In the genomic region with DNA sequence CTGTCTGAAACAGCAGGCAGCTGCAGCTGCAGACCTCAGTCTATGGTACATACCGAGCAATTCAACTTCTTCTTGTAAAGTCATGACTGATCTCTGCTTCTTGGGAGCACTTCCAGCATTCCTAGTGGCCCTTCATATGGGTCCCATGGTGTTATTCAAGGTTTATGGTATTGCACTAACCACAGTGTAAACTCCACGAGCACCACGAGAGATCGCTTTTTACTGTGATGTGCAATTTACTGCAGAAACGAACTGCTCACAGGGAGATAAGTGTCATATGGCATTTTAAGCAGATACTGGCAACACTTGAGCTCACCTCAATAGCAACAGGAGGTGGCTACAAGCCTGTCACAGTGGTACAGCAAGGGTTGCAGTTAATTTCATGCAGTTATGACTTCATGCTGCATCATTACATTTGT, we compare ENCODE assay signal across 18 cellular contexts. TPM values are rescaled to one million over a fixed set of nuclear protein-coding genes. Genes with fewer than 3 reads are reported as not detected.
DNase-seq lines count a peak whose midpoint lies in the region; ATAC-seq and TF ChIP-seq lines count a peak whose summit lies in the region.
"Had no signal": no experiment of that assay in that cellular context is flagged by ENCODE, and none has a peak within 500 bp of the region (broad histone marks: within the 10 kb centered on the region; RNA-seq: fewer than 3 reads in every experiment).

No MANE protein-coding gene starts in this region.

- H4K20me1 ChIP-seq in fibroblast of lung (ENCODE audit: control insufficient read depth, extremely low read depth, insufficient read depth, low read length) (no peaks in the 10 kb centered on the region), smooth muscle cell (ENCODE audit: low read depth) (no peaks in the 10 kb centered on the region)

- no peak for TF ChIP-seq CTCF in fibroblast of lung (conservative IDR thresholded peaks at IDR 0.05 in 1 of 2, IDR thresholded peaks at IDR 0.05 in 1 of 2; ENCODE audit: low read depth in 1 of 2, low read length in 2 of 2)
- no peak for TF ChIP-seq CTCF in smooth muscle cell (IDR thresholded peaks at IDR 0.05; ENCODE audit: borderline replicate concordance, insufficient read depth, poor library complexity, severe bottlenecking)

- 15% methylated on average over 5 of the region's 5 CpGs for WGBS in smooth muscle cell (ENCODE audit: low lambda C conversion rate)

- peaks cover 11% of the 10 kb centered on the region for H3F3A ChIP-seq in smooth muscle cell (ENCODE audit: low read depth)

- DNase-seq in NCI-H2171 treated with DMSO at 0.1 percent for 48 hours (lab: John Stamatoyannopoulos, UW) = peak; percentile 38
- no peak for DNase-seq in NCI-H2171 (lab: John Stamatoyannopoulos, UW)
- DNase-seq in NCI-H69 (lab: John Stamatoyannopoulos, UW) = peak; percentile 18
- peak; percentile 54 to 59 for DNase-seq in fibroblast of lung (ENCODE audit: low read depth in 2 of 2)
- no peak for DNase-seq in smooth muscle cell (lab: John Stamatoyannopoulos, UW; ENCODE audit: unreplicated experiment)
- DNase-seq in stimulated activated naive CD4-positive, alpha-beta T cell treated with Interleukin-2 at 50 U/mL for 16 hours (lab: John Stamatoyannopoulos, UW) = no peak
- DNase-seq in dermis blood vessel endothelial cell = no peak
- DNase-seq: activated CD4-positive, alpha-beta T cell treated with anti-CD3 and anti-CD28 coated beads for 48 hours; activated CD8-positive, alpha-beta memory T cell treated with anti-CD3 and anti-CD28 coated beads, Interleukin-2, amount 50 U/mL, for 48 hours; brain microvascular endothelial cell; DMS53; kidney glomerular epithelial cell; NCI-H526; PC-9; right cardiac atrium; stimulated activated naive CD8-positive, alpha-beta T cell treated with anti-CD3 and anti-CD28 coated beads, Interleukin-15, amount 100 ng/mL, for 72 hours had no signal

- H3K27me3 ChIP-seq in fibroblast of lung (ENCODE audit: control insufficient read depth, insufficient read depth, low read length) (no peaks in the 10 kb centered on the region), smooth muscle cell (ENCODE audit: low read depth) (no peaks in the 10 kb centered on the region)
- H3K27me3 ChIP-seq: brain microvascular endothelial cell, esophagus muscularis mucosa had no signal

- H3K36me3 ChIP-seq in fibroblast of lung (ENCODE audit: control insufficient read depth, insufficient read depth, low read length) (no peaks in the 10 kb centered on the region), smooth muscle cell (ENCODE audit: low read depth) (no peaks in the 10 kb centered on the region)
- H3K36me3 ChIP-seq: brain microvascular endothelial cell, esophagus muscularis mucosa had no signal

- H3K4me2 ChIP-seq in fibroblast of lung (ENCODE audit: extremely low read depth, insufficient read depth, low read length) (no peak overlapping the region), smooth muscle cell (peak overlapping the region; percentile 2)
- H3K4me2 ChIP-seq: PC-9 had no signal

- H3K27ac ChIP-seq in fibroblast of lung (ENCODE audit: insufficient read depth, low read length) (no peak overlapping the region), smooth muscle cell (ENCODE audit: low read depth) (no peak overlapping the region)
- H3K27ac ChIP-seq: brain microvascular endothelial cell, esophagus muscularis mucosa, PC-9 had no signal

- H3K79me2 ChIP-seq in fibroblast of lung (ENCODE audit: control insufficient read depth, insufficient read depth, low read length) (no peaks in the 10 kb centered on the region), smooth muscle cell (ENCODE audit: low read depth) (no peaks in the 10 kb centered on the region)

- no peak for ATAC-seq in GM18868 (IDR thresholded peaks at IDR 0.05; ENCODE audit: unreplicated experiment)
- ATAC-seq: right cardiac atrium; stimulated activated naive CD8-positive, alpha-beta T cell treated with anti-CD3 and anti-CD28 coated beads, Interleukin-15, amount 100 ng/mL, for 72 hours had no signal

- no peaks in the 10 kb centered on the region for H3K9me3 ChIP-seq in fibroblast of lung (ENCODE audit: control insufficient read depth, insufficient read depth, low read depth, low read length)
- no peaks in the 10 kb centered on the region for H3K9me3 ChIP-seq in smooth muscle cell (replicated peaks; ENCODE audit: low read depth)
- H3K9me3 ChIP-seq: esophagus muscularis mucosa had no signal

- no peak overlapping the region for H2AFZ ChIP-seq in fibroblast of lung (ENCODE audit: low read length)
- H2AFZ ChIP-seq in smooth muscle cell (ENCODE audit: low read depth) = no peak overlapping the region
- H2AFZ ChIP-seq: PC-9 had no signal

- no peak overlapping the region for H3K4me3 ChIP-seq in fibroblast of lung (replicated peaks in 1 of 4; ENCODE audit: control extremely low read depth in 1 of 4, insufficient read depth in 1 of 4, low read depth in 3 of 4, low read length in 4 of 4)
- no peak overlapping the region for H3K4me3 ChIP-seq in smooth muscle cell
- H3K4me3 ChIP-seq: esophagus muscularis mucosa, PC-9 had no signal

- H3K9ac ChIP-seq in fibroblast of lung (ENCODE audit: insufficient read depth, low read length) = no peak overlapping the region
- no peak overlapping the region for H3K9ac ChIP-seq in smooth muscle cell (ENCODE audit: low read depth)

- H3K4me1 ChIP-seq in fibroblast of lung (ENCODE audit: control insufficient read depth, extremely low read depth, insufficient read depth, low read length) (peaks cover 3% of the 10 kb centered on the region), smooth muscle cell (ENCODE audit: low read depth) (peaks cover 9% of the 10 kb centered on the region)
- H3K4me1 ChIP-seq: esophagus muscularis mucosa had no signal

RNA-seq across cellular contexts. Expression of a gene that starts 38.6 kb away (rescaled TPM):
- total RNA-seq in fibroblast of lung (36.5 and 74.8 TPM in 2 replicates), smooth muscle cell (47.7 and 58.4 TPM in 2 replicates), dermis blood vessel endothelial cell (35.4 and 42.3 TPM in 2 replicates)
- polyA plus RNA-seq in fibroblast of lung (86.6 and 150 TPM in 2 replicates), smooth muscle cell (34.9 and 38.9 TPM in 2 replicates)
- polyA plus RNA-seq in fibroblast of lung (2012) = 68.3 and 92.3 TPM in 2 replicates
- polyA minus RNA-seq in fibroblast of lung (ENCODE audit: low replicate concordance) = 287 and 396 TPM in 2 replicates

Comparison
In these comparisons a context has a peak if more than half of its experiments do, and no peak if none do; other contexts are left out.
1. DNase-seq: peak in NCI-H2171 treated with DMSO at 0.1 percent for 48 hours (single experiment), NCI-H69 (single experiment) and fibroblast of lung (2 of 2); none in NCI-H2171 (single experiment), smooth muscle cell (single experiment), stimulated activated naive CD4-positive, alpha-beta T cell treated with Interleukin-2 at 50 U/mL for 16 hours (single experiment) and dermis blood vessel endothelial cell (single experiment).